Comparison of ENCODE assay signal across 8 cellular contexts in genomic region chr9:37784291-37784639, GRCh38. TPM values are rescaled to one million over a fixed set of nuclear protein-coding genes. Genes with fewer than 3 reads are reported as not detected.
DNase-seq lines count a peak whose midpoint lies in the region; ATAC-seq and TF ChIP-seq lines count a peak whose summit lies in the region.

No MANE protein-coding gene starts in this region.

- H3K9me2 ChIP-seq in PC-9 (ENCODE audit: insufficient read depth): no peaks in the 10 kb centered on the region

- TF ChIP-seq POLR2A in prostate gland (IDR thresholded peaks at IDR 0.05): no peak

- peak overlapping the region; percentile 58 for H3K9ac ChIP-seq in ES-I3 (ENCODE audit: low read depth, low read length)

- H3K27me3 ChIP-seq in PC-9 (ENCODE audit: insufficient read depth, low read depth) (no peaks in the 10 kb centered on the region), esophagus (ENCODE audit: control insufficient read depth in 1 of 2, insufficient read depth in 2 of 2, low read length in 2 of 2) (no peaks in the 10 kb centered on the region), prostate gland (replicated peaks; ENCODE audit: insufficient read depth) (no peaks in the 10 kb centered on the region)

- H3K4me1 ChIP-seq in ES-I3 (ENCODE audit: insufficient read depth, low read length) (no peaks in the 10 kb centered on the region), PC-9 (replicated peaks; ENCODE audit: insufficient read depth) (peaks cover 12% of the 10 kb centered on the region; the same call in 1 of the 2 replicates), esophagus (ENCODE audit: control insufficient read depth in 2 of 2, insufficient read depth in 2 of 2, low read length in 1 of 2) (no peaks in the 10 kb centered on the region), prostate gland (replicated peaks) (no peaks in the 10 kb centered on the region)

- no peak for ATAC-seq in GM18861 (IDR thresholded peaks at IDR 0.05; ENCODE audit: unreplicated experiment)

- POLR2A ChIA-PET in PC-9 (lab: Charles Lee; ENCODE audit: unreplicated experiment): interaction anchor here (0.6 kb wide), 1 partner anchor 192 kb away, joined by 3 read pairs; the partner anchor contains the start of gene TOMM5

- DNase-seq in PC-9: no peak
- no peak for DNase-seq in prostate gland (ENCODE audit: low spot score)
- no peak for DNase-seq in A172 (ENCODE audit: low spot score)
- no peak for DNase-seq in H4 (ENCODE audit: low spot score)
- no peak for DNase-seq in cerebellar nuclear complex (lab: John Stamatoyannopoulos, UW)

- TF ChIP-seq CTCF in PC-9 (conservative IDR thresholded peaks at IDR 0.05) (no peak), prostate gland (IDR thresholded peaks at IDR 0.05) (no peak)

- CTCF ChIA-PET in PC-9 (lab: Charles Lee): no interaction called here

- H4K20me1 ChIP-seq in PC-9 (ENCODE audit: insufficient read depth): no peaks in the 10 kb centered on the region; the same call in 1 of the 2 replicates

- H3K4me2 ChIP-seq in PC-9: peak overlapping the region; percentile 85

- 0 to 1% methylated on average over 6 of the region's 6 CpGs for WGBS in esophagus, 2 donors
- 0% methylated on average over 6 of the region's 6 CpGs for WGBS in prostate gland

- H3K9me3 ChIP-seq in ES-I3 (ENCODE audit: control insufficient read depth, insufficient read depth, low read length) (no peaks in the 10 kb centered on the region), PC-9 (ENCODE audit: insufficient read depth, low read depth) (no peaks in the 10 kb centered on the region), esophagus (ENCODE audit: control insufficient read depth in 2 of 2, insufficient read depth in 1 of 2, low read depth in 1 of 2, low read length in 1 of 2) (no peaks in the 10 kb centered on the region), prostate gland (no peaks in the 10 kb centered on the region)

- peak overlapping the region; percentile 99 for H2AFZ ChIP-seq in PC-9

- no TSS peak for BruUV-seq in PC-9 (replicated peaks; lab: Mats Ljungman, UMichigan)

- H3K4me3 ChIP-seq in PC-9 (peak overlapping the region; percentile 98), esophagus (ENCODE audit: low read depth in 1 of 2, low read length in 2 of 2) (peak overlapping the region; percentile 82 to 98), prostate gland (peak overlapping the region; percentile 55 to 85)

- H3K27ac ChIP-seq in PC-9: peak overlapping the region; percentile 50; the same call in 1 of the 2 replicates
- H3K27ac ChIP-seq in esophagus (ENCODE audit: low read depth in 2 of 2, low read length in 1 of 2): peak overlapping the region; percentile 88
- peak overlapping the region; percentile 74 to 75 for H3K27ac ChIP-seq in prostate gland

- intact Hi-C loops in PC-9 (cut with micrococcal nuclease; ENCODE audit: unreplicated experiment): no loop called here
- intact Hi-C loops in prostate gland (cut with DNase I): loop anchor here (10.0 kb wide), 2 partner anchors 189 to 299 kb away; partner anchors contain the start of genes POLR1E and TOMM5

- H3F3A ChIP-seq in PC-9 (ENCODE audit: insufficient read depth, low read depth): no peaks in the 10 kb centered on the region

- peaks cover 25% of the 10 kb centered on the region for H3K36me3 ChIP-seq in ES-I3 (ENCODE audit: insufficient read depth, low read length)
- H3K36me3 ChIP-seq in PC-9 (ENCODE audit: low read depth): no peaks in the 10 kb centered on the region; the same call in 1 of the 2 replicates
- peaks cover 0 to 6% of the 10 kb centered on the region in 2 donors for H3K36me3 ChIP-seq in esophagus (ENCODE audit: control insufficient read depth in 2 of 2, insufficient read depth in 2 of 2, low read length in 1 of 2)
- H3K36me3 ChIP-seq in prostate gland: no peaks in the 10 kb centered on the region

- H3K79me2 ChIP-seq in PC-9 (ENCODE audit: low read depth): peaks cover 37% of the 10 kb centered on the region

RNA-seq across cellular contexts. Expression of gene EXOSC3, which starts 0.6 kb away (rescaled TPM):
- total RNA-seq in PC-9 (2021): 24.7 and 40.7 TPM in 2 replicates
- 10 to 100 TPM; 24.0 to 36.0 TPM for polyA plus RNA-seq in esophagus
- total RNA-seq in prostate gland: 10 to 100 TPM; 48.5 to 54.5 TPM
- total RNA-seq in A172 (2014; rRNA removed; shearing (Covaris generic)): 96.7 and 249 TPM in 2 replicates
- 80.8 and 117 TPM in 2 replicates for total RNA-seq in H4 (2014; rRNA removed; shearing (Covaris generic))

RNA-seq across cellular contexts. Expression of gene DCAF10, which starts 16.3 kb away (rescaled TPM):
- total RNA-seq in PC-9 (2021) (20.5 and 22.6 TPM in 2 replicates), prostate gland (10 to 100 TPM; 24.2 to 30.5 TPM)
- 1 to 10 TPM; 6.1 to 8.0 TPM for polyA plus RNA-seq in esophagus
- total RNA-seq in A172 (2014; rRNA removed; shearing (Covaris generic)): 9.5 and 11.1 TPM in 2 replicates
- total RNA-seq in H4 (2014; rRNA removed; shearing (Covaris generic)): 32.4 and 33.3 TPM in 2 replicates

RNA-seq across cellular contexts. Expression of gene TRMT10B, which starts 30.7 kb away (rescaled TPM):
- 5.2 and 8.8 TPM in 2 replicates for total RNA-seq in PC-9 (2021)
- polyA plus RNA-seq in esophagus: 1 to 10 TPM; 3.8 to 4.3 TPM
- total RNA-seq in prostate gland: 10 to 100 TPM in 1 of 2 donors, 1 to 10 TPM in 1; 7.8 to 19.6 TPM
- 1.2 and 2.3 TPM in 2 replicates for total RNA-seq in A172 (2014; rRNA removed; shearing (Covaris generic))
- 1.3 and 1.5 TPM in 2 replicates for total RNA-seq in H4 (2014; rRNA removed; shearing (Covaris generic))
